Comparison of ENCODE assay signal across 11 cellular contexts in genomic region chr1:81876901-81877750, GRCh38.
DNase-seq lines count a peak whose midpoint lies in the region; ATAC-seq and TF ChIP-seq lines count a peak whose summit lies in the region.
"Had no signal": no experiment of that assay in that cellular context is flagged by ENCODE, and none has a peak within 500 bp of the region (broad histone marks: within the 10 kb centered on the region; RNA-seq: fewer than 3 reads in every experiment).

No MANE protein-coding gene starts in this region.

- ATAC-seq in GM21529 (IDR thresholded peaks at IDR 0.05; ENCODE audit: unreplicated experiment) = no peak
- no peak for ATAC-seq in activated T-cell treated with anti-CD3 and anti-CD28 coated beads, Interleukin-2, amount 50 U/mL, for 4 hours
- ATAC-seq: body of pancreas had no signal

- no peaks in the 10 kb centered on the region for H3K9me3 Mint-ChIP-seq in activated T-cell treated with anti-CD3 and anti-CD28 coated beads, Interleukin-2, amount 50 U/mL, for 4 hours

- H3K9ac ChIP-seq in adipocyte (ENCODE audit: low read length) = no peak overlapping the region

- TF ChIP-seq EP300 in stomach (IDR thresholded peaks at IDR 0.05) = no peak

- DNase-seq in DMS53 (lab: John Stamatoyannopoulos, UW) = peak; percentile 19
- DNase-seq in DMS53 treated with DMSO at 0.1 percent for 48 hours (lab: John Stamatoyannopoulos, UW; ENCODE audit: unreplicated experiment) = no peak
- peak; percentile 43 for DNase-seq in adipocyte (ENCODE audit: low read depth)
- DNase-seq in hepatic stellate cell (ENCODE audit: low spot score) = peak; percentile 14
- DNase-seq in stomach = no peak
- DNase-seq in activated T-cell treated with anti-CD3 and anti-CD28 coated beads, Interleukin-2, amount 50 U/mL, for 4 hours = no peak
- no peak for DNase-seq in NCI-H1048 (lab: John Stamatoyannopoulos, UW)
- DNase-seq: body of pancreas, NCI-H2227 treated with DMSO at 0.1 percent for 48 hours had no signal

- TF ChIP-seq CTCF in stomach (IDR thresholded peaks at IDR 0.05) = no peak

- intact Hi-C loops in stomach (cut with DNase I; ENCODE audit: low total_unique reads) = no loop called here

- H3K27me3 ChIP-seq in adipocyte (replicated peaks; ENCODE audit: control insufficient read depth, insufficient read depth, low read length) (no peaks in the 10 kb centered on the region), stomach (no peaks in the 10 kb centered on the region)
- H3K27me3 ChIP-seq: body of pancreas had no signal

- H3K4me3 ChIP-seq in adipocyte (ENCODE audit: low read length) (peak overlapping the region; percentile 24), stomach (no peak overlapping the region)
- H3K4me3 ChIP-seq: body of pancreas had no signal

- H3K4me1 ChIP-seq in adipocyte (ENCODE audit: control insufficient read depth, insufficient read depth, low read length) = peaks cover 47% of the 10 kb centered on the region
- peaks cover 27 to 64% (median 43%) of the 10 kb centered on the region in 4 donors for H3K4me1 ChIP-seq in stomach

- no peak for TF ChIP-seq POLR2A in stomach (IDR thresholded peaks at IDR 0.05)

- no peaks in the 10 kb centered on the region for H3K4me1 Mint-ChIP-seq in activated T-cell treated with anti-CD3 and anti-CD28 coated beads, Interleukin-2, amount 50 U/mL, for 4 hours (ENCODE audit: low read depth)

- H3K27me3 Mint-ChIP-seq in activated T-cell treated with anti-CD3 and anti-CD28 coated beads, Interleukin-2, amount 50 U/mL, for 4 hours (ENCODE audit: low read depth) = no peaks in the 10 kb centered on the region

- WGBS in stomach, 5 donors = 43 to 54% (median 48%) methylated on average over 2 of the region's 2 CpGs

- no peak overlapping the region for H3K4me3 Mint-ChIP-seq in activated T-cell treated with anti-CD3 and anti-CD28 coated beads, Interleukin-2, amount 50 U/mL, for 4 hours

- H3K27ac ChIP-seq in stomach = peak overlapping the region in 4 of 5 donors; percentile 49 to 71 (median 66)
- H3K27ac ChIP-seq: 22Rv1 had no signal

- H3K36me3 ChIP-seq in adipocyte (ENCODE audit: control insufficient read depth, insufficient read depth, low read length, severe bottlenecking) = no peaks in the 10 kb centered on the region
- no peaks in the 10 kb centered on the region for H3K36me3 ChIP-seq in stomach

- H3K36me3 Mint-ChIP-seq in activated T-cell treated with anti-CD3 and anti-CD28 coated beads, Interleukin-2, amount 50 U/mL, for 4 hours (ENCODE audit: insufficient read depth) = no peaks in the 10 kb centered on the region

- H3K9me3 ChIP-seq in adipocyte (ENCODE audit: control insufficient read depth, low read length) = no peaks in the 10 kb centered on the region
- no peaks in the 10 kb centered on the region for H3K9me3 ChIP-seq in stomach
- H3K9me3 ChIP-seq: body of pancreas had no signal

Comparison
In these comparisons a context has a peak if more than half of its experiments do, and no peak if none do; other contexts are left out.
1. DNase-seq: peak in DMS53 (single experiment), adipocyte (single experiment) and hepatic stellate cell (single experiment); none in DMS53 treated with DMSO at 0.1 percent for 48 hours (single experiment), stomach (single experiment), activated T-cell treated with anti-CD3 and anti-CD28 coated beads, Interleukin-2, amount 50 U/mL, for 4 hours (single experiment) and NCI-H1048 (single experiment).